In the genomic region with DNA sequence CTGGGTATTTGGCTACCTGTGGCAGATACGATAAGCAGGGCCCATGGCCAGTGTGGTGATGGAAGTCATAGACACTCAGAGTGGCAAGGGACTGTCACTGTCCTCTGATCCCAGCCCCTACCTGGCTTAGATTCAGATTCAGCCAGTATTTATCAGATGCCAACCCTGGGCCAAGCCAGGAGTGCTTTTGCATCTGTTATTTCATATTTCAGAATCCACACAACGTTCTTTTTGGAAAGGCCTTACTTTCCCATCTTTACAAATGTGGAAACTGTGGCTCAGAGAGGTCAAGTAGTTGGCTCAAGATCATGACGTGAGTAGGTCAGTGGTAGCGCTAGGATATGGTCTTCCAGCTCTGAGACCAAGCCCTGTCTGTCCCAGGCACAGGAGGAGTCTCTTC, we compare ENCODE assay signal across 15 cellular contexts.
DNase-seq lines count a peak whose midpoint lies in the region; ATAC-seq and TF ChIP-seq lines count a peak whose summit lies in the region.
"Had no signal": no experiment of that assay in that cellular context is flagged by ENCODE, and none has a peak within 500 bp of the region (broad histone marks: within the 10 kb centered on the region; RNA-seq: fewer than 3 reads in every experiment).

No MANE protein-coding gene starts in this region.

- H3K9me3 ChIP-seq in left ventricle myocardium inferior (replicated peaks) (peaks cover 5% of the 10 kb centered on the region), right atrium auricular region (no peaks in the 10 kb centered on the region), sigmoid colon (no peaks in the 10 kb centered on the region), uterus (no peaks in the 10 kb centered on the region)

- H3K27me3 ChIP-seq in left ventricle myocardium inferior (ENCODE audit: low read depth) (no peaks in the 10 kb centered on the region), right atrium auricular region (no peaks in the 10 kb centered on the region), sigmoid colon (no peaks in the 10 kb centered on the region), uterus (no peaks in the 10 kb centered on the region)

- 80 to 86% methylated on average over 4 of the region's 4 CpGs for WGBS in sigmoid colon, 2 donors

- no peak for DNase-seq in left ventricle myocardium inferior
- DNase-seq in left cardiac atrium, result no peak
- peak; percentile 55 for DNase-seq in right atrium auricular region (ENCODE audit: low spot score)
- DNase-seq in sigmoid colon, result no peak
- DNase-seq in uterus, result no peak
- no peak for DNase-seq in NCI-H2227 (lab: John Stamatoyannopoulos, UW; ENCODE audit: unreplicated experiment)
- DNase-seq: activated naive CD8-positive, alpha-beta T cell treated with anti-CD3 and anti-CD28 coated beads, Interleukin-2, amount 10 ng/mL, durations not matched to agents 7 days and 5 days; cortex of kidney; NCI-H1105 treated with DMSO at 0.1 percent for 48 hours; NCI-H510A; PC-3; stimulated activated CD4-positive, alpha-beta T cell treated with anti-CD3 and anti-CD28 coated beads, Interleukin-4, amount 100 ng/mL, for 1 hour; stimulated activated naive CD4-positive, alpha-beta T cell had no signal

- no peak for TF ChIP-seq EP300 in sigmoid colon (IDR thresholded peaks at IDR 0.05)

- ATAC-seq in left cardiac atrium (no peak), HG03520 (IDR thresholded peaks at IDR 0.05; ENCODE audit: unreplicated experiment) (no peak), HG03280 (IDR thresholded peaks at IDR 0.05; ENCODE audit: unreplicated experiment) (no peak)
- ATAC-seq: PC-3 had no signal

- H3K4me3 ChIP-seq in left ventricle myocardium inferior (no peak overlapping the region), right atrium auricular region (no peak overlapping the region), sigmoid colon (no peak overlapping the region), uterus (no peak overlapping the region)

- H3K27ac ChIP-seq in left ventricle myocardium inferior (replicated peaks) (peak overlapping the region; percentile 94), right atrium auricular region (peak overlapping the region; percentile 76 to 98), sigmoid colon (peak overlapping the region; percentile 72 to 83 (median 78)), uterus (peak overlapping the region; percentile 89 to 90)

- peaks cover 81% of the 10 kb centered on the region for H3K4me1 ChIP-seq in left ventricle myocardium inferior
- peaks cover 0 to 80% of the 10 kb centered on the region in 2 donors for H3K4me1 ChIP-seq in right atrium auricular region
- peaks cover 0 to 74% (median 68%) of the 10 kb centered on the region in 4 donors for H3K4me1 ChIP-seq in sigmoid colon
- peaks cover 25 to 41% of the 10 kb centered on the region in 2 donors for H3K4me1 ChIP-seq in uterus

- no peak for TF ChIP-seq POLR2A in sigmoid colon (IDR thresholded peaks at IDR 0.05)
- TF ChIP-seq POLR2A in uterus (IDR thresholded peaks at IDR 0.05), result no peak

- no peaks in the 10 kb centered on the region for H3K36me3 ChIP-seq in left ventricle myocardium inferior
- H3K36me3 ChIP-seq in right atrium auricular region, result no peaks in the 10 kb centered on the region
- no peaks in the 10 kb centered on the region for H3K36me3 ChIP-seq in sigmoid colon
- no peaks in the 10 kb centered on the region for H3K36me3 ChIP-seq in uterus

- TF ChIP-seq CTCF in left ventricle myocardium inferior (IDR thresholded peaks at IDR 0.05; ENCODE audit: borderline replicate concordance) (no peak), right atrium auricular region (IDR thresholded peaks at IDR 0.05) (no peak), sigmoid colon (IDR thresholded peaks at IDR 0.05) (no peak), uterus (IDR thresholded peaks at IDR 0.05) (no peak)

- intact Hi-C loops in left ventricle myocardium inferior (cut with micrococcal nuclease) (no loop called here), left cardiac atrium (cut with DNase I) (loop anchor here (2.0 to 10.0 kb wide), 2 partner anchors 32 to 50 kb away; no protein-coding TSS in a partner anchor), sigmoid colon (cut with DNase I) (no loop called here), uterus (cut with DNase I; ENCODE audit: low total_unique reads) (loop anchor here (5.0 kb wide), 1 partner anchor 38 kb away; no protein-coding TSS in a partner anchor)

Comparison
In these comparisons a context has a peak if more than half of its experiments do, and no peak if none do; other contexts are left out.
1. intact Hi-C loops: an anchor here in left cardiac atrium (2.0 to 10.0 kb wide) and uterus (5.0 kb wide); none called in left ventricle myocardium inferior and sigmoid colon.